Comparison of ENCODE assay signal across 1 cellular context in the genomic region with DNA sequence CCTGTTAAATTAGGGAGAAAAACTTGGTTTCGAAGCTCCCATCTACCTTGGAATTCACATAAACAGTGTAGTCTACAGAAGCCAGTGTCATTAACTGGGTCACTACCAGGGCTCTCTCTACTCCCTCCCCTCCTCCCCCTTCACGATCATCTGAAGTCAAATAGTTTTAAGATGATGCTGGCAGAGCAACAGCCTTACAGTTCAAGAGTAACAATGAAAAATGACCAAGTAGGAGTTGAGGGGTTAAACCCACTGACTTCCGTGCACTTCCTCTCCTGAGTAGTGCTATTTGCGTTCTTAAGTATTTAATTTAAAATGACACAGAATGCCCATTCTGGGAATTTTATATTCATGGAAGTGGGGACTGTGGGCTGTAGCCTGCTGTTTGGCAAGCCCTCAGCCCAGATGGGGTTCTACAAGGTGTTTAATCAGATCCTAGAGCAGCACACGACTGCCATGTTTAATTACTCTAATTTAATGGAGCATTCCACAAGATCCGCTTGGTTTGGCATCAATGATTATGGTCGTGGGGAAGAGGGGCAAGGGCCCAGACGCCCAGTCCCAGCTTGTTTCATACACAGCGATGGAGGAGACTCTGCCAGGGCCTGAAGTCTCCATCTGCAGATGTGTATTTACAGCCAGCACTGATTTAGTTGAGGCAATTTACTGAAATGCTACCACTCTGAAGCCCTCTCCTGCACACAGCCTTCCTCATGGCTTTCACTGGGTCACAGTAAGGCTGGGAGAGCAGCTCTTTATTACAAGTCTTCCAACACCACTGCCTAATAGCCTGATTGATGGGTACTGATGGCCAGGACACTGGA.
TF ChIP-seq lines count a peak whose summit lies in the region.

No MANE protein-coding gene starts in this region.

TF ChIP-seq in GM23338, 12 proteins besides CTCF, POLR2A, EP300 and RAD21 (continued from another document):
- TF ChIP-seq ZNF462 (CRISPR knock-in tag; IDR thresholded peaks at IDR 0.05) (no peak), STAT1 (IDR thresholded peaks at IDR 0.05; ENCODE audit: unreplicated experiment) (no peak), ZNF331 (CRISPR knock-in tag; IDR thresholded peaks at IDR 0.05; ENCODE audit: low read depth) (no peak), JUNB (IDR thresholded peaks at IDR 0.05; ENCODE audit: unreplicated experiment) (no peak), CREB1 (CRISPR knock-in tag; IDR thresholded peaks at IDR 0.05; ENCODE audit: low read depth) (no peak)
